14 cellular contexts compared by ENCODE assay signal in the genomic region with DNA sequence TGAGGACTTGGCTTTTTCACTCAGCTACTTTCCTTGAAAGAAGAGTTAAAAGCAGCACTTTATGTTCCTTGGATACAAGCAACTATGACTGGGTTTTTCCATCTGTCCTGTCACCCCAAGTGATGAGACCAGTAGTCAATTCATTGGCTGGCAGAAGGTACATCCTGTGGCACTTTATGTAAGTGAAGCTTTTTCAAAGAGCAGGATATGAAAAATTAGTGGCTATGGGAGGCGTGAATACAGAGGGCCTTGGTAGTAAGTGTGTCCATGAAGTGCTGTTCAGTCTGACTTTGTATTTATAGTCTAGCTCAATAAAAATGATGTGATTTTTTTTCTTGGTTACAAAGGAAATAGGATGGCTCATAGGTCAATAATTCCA.
"Had no signal": no experiment of that assay in that cellular context is flagged by ENCODE, and none has a peak within 500 bp of the region (broad histone marks: within the 10 kb centered on the region; RNA-seq: fewer than 3 reads in every experiment).

No MANE protein-coding gene starts in this region.

- H3K4me1 Mint-ChIP-seq: activated naive CD4-positive, alpha-beta T cell treated with anti-CD3 and anti-CD28 coated beads, Interleukin-2, amount 10 ng/mL, durations not matched to agents 7 days and 5 days; natural killer cell had no signal

- H3K4me3 ChIP-seq: dorsolateral prefrontal cortex, stomach, thyroid gland, uterus had no signal

- H3K9me3 Mint-ChIP-seq: activated CD4-positive, alpha-beta memory T cell treated with anti-CD3 and anti-CD28 coated beads, Interleukin-2, amount 10 ng/mL, durations not matched to agents 7 days and 5 days; activated naive CD4-positive, alpha-beta T cell treated with anti-CD3 and anti-CD28 coated beads, Interleukin-2, amount 10 ng/mL, durations not matched to agents 7 days and 5 days; natural killer cell had no signal

- H3K36me3 Mint-ChIP-seq: activated naive CD4-positive, alpha-beta T cell treated with anti-CD3 and anti-CD28 coated beads, Interleukin-2, amount 10 ng/mL, durations not matched to agents 7 days and 5 days; natural killer cell had no signal

- H3K27me3 Mint-ChIP-seq: activated CD4-positive, alpha-beta memory T cell treated with anti-CD3 and anti-CD28 coated beads, Interleukin-2, amount 10 ng/mL, durations not matched to agents 7 days and 5 days had no signal

- ATAC-seq: natural killer cell had no signal

- H3K4me1 ChIP-seq: thyroid gland had no signal

- H3K36me3 ChIP-seq: stomach, thyroid gland, uterus had no signal

- H3K27ac Mint-ChIP-seq: activated CD4-positive, alpha-beta memory T cell treated with anti-CD3 and anti-CD28 coated beads, Interleukin-2, amount 10 ng/mL, durations not matched to agents 7 days and 5 days; activated naive CD4-positive, alpha-beta T cell treated with anti-CD3 and anti-CD28 coated beads, Interleukin-2, amount 10 ng/mL, durations not matched to agents 7 days and 5 days; natural killer cell had no signal

- FAIRE-seq: bronchial epithelial cell had no signal

- H3K27ac ChIP-seq: dorsolateral prefrontal cortex, thyroid gland, uterus had no signal

- H3K27me3 ChIP-seq: stomach, thyroid gland, uterus had no signal

- H3K4me3 Mint-ChIP-seq: activated CD4-positive, alpha-beta memory T cell treated with anti-CD3 and anti-CD28 coated beads, Interleukin-2, amount 10 ng/mL, durations not matched to agents 7 days and 5 days; activated naive CD4-positive, alpha-beta T cell treated with anti-CD3 and anti-CD28 coated beads, Interleukin-2, amount 10 ng/mL, durations not matched to agents 7 days and 5 days; natural killer cell had no signal

- H3K9me3 ChIP-seq: stomach, thyroid gland, uterus had no signal

- DNase-seq: activated CD4-positive, alpha-beta memory T cell treated with anti-CD3 and anti-CD28 coated beads, Interleukin-2, amount 10 ng/mL, durations not matched to agents 7 days and 5 days; activated naive CD4-positive, alpha-beta T cell treated with anti-CD3 and anti-CD28 coated beads, Interleukin-2, amount 10 ng/mL, durations not matched to agents 7 days and 5 days; anterior cingulate cortex; dorsolateral prefrontal cortex; left colon; mammary epithelial cell; natural killer cell; stimulated activated CD4-positive, alpha-beta T cell treated with anti-CD3 and anti-CD28 coated beads, Interleukin-15, amount 100 ng/mL, for 24 hours; stimulated activated CD4-positive, alpha-beta T cell treated with anti-CD3 and anti-CD28 coated beads, Interleukin-4, amount 100 ng/mL, for 24 hours; stomach; SW 1271; thyroid gland; uterus had no signal
